Comparison of ENCODE assay signal across 19 cellular contexts in genomic region chr12:108627134-108627920, GRCh38. TPM values are rescaled to one million over a fixed set of nuclear protein-coding genes. Genes with fewer than 3 reads are reported as not detected.
DNase-seq lines count a peak whose midpoint lies in the region; ATAC-seq, FAIRE-seq and TF ChIP-seq lines count a peak whose summit lies in the region.
"Had no signal": no experiment of that assay in that cellular context is flagged by ENCODE, and none has a peak within 500 bp of the region (broad histone marks: within the 10 kb centered on the region; RNA-seq: fewer than 3 reads in every experiment).

No MANE protein-coding gene starts in this region.

- H3K79me2 ChIP-seq in OCI-LY7 (ENCODE audit: insufficient read depth, low read depth, low read length) (peaks cover under 1% of the 10 kb centered on the region; the same call in 1 of the 2 replicates), K562 (ENCODE audit: control insufficient read depth, insufficient read depth, low read length) (peaks cover 40% of the 10 kb centered on the region)

- H2AFZ ChIP-seq in OCI-LY7 (ENCODE audit: low read length) (no peak overlapping the region), K562 (ENCODE audit: low read depth, low read length) (peak overlapping the region; percentile 82)

- H3K9ac ChIP-seq in K562 (ENCODE audit: insufficient read depth in 1 of 2, low read depth in 2 of 2, low read length in 2 of 2) = peak overlapping the region; percentile 43 to 98; a peak in 3 of 4 replicates

- BruUV-seq in OCI-LY7 (replicated peaks; lab: Mats Ljungman, UMichigan) (no TSS peak), K562 (replicated peaks; lab: Mats Ljungman, UMichigan) (no TSS peak)

- peaks cover 79% of the 10 kb centered on the region for H3K36me3 Mint-ChIP-seq in activated CD4-positive, alpha-beta T cell treated with anti-CD3 and anti-CD28 coated beads, Interleukin-2, amount 10 ng/mL, durations not matched to agents 7 days and 5 days (ENCODE audit: low read depth)
- H3K36me3 Mint-ChIP-seq: WTC11 had no signal

- CTCF ChIA-PET in activated CD4-positive, alpha-beta T cell treated with anti-CD3 and anti-CD28 coated beads, Interleukin-2, amount 10 ng/mL, durations not matched to agents 7 days and 5 days (lab: Charles Lee) = interaction anchor here (0.8 to 9.8 kb wide), 6 partner anchors 8 to 66 kb away, joined by 3 to 115 read pairs (median 3); partner anchors contain the start of genes ISCU and SART3
- CTCF ChIA-PET in OCI-LY7 (lab: Charles Lee; ENCODE audit: unreplicated experiment) (interaction anchor here (1.3 kb wide), 1 partner anchor 10 kb away, joined by 3 read pairs; no protein-coding TSS in a partner anchor), K562 (lab: Yijun Ruan, JAX; ENCODE audit: low intra/inter-chr PET ratio) (no interaction called here)

- peaks cover 68% of the 10 kb centered on the region for H3K4me1 ChIP-seq in OCI-LY7 (ENCODE audit: insufficient read depth, low read length, poor library complexity, severe bottlenecking)
- peaks cover 37 to 48% of the 10 kb centered on the region in 2 experiments for H3K4me1 ChIP-seq in K562 (replicated peaks in 1 of 2; ENCODE audit: control insufficient read depth in 2 of 2, insufficient read depth in 2 of 2, low read length in 2 of 2)
- H3K4me1 ChIP-seq: body of pancreas had no signal

- TF ChIP-seq POLR2A in K562 (conservative IDR thresholded peaks at IDR 0.05) = no peak

- no peaks in the 10 kb centered on the region for H3K9me1 ChIP-seq in K562 (ENCODE audit: control insufficient read depth, insufficient read depth, low read length)

- 0 out of 4 replicates have a peak, but pooled peaks of 1 of the 2 experiments have one; percentile 5 for TF ChIP-seq RAD21 in K562 (CRISPR knock-in tag; conservative IDR thresholded peaks at IDR 0.05 in 1 of 2, IDR thresholded peaks at IDR 0.05 in 1 of 2)

- H3K9me3 Mint-ChIP-seq in activated CD4-positive, alpha-beta T cell treated with anti-CD3 and anti-CD28 coated beads, Interleukin-2, amount 10 ng/mL, durations not matched to agents 7 days and 5 days = no peaks in the 10 kb centered on the region

- H3K4me1 Mint-ChIP-seq in activated CD4-positive, alpha-beta T cell treated with anti-CD3 and anti-CD28 coated beads, Interleukin-2, amount 10 ng/mL, durations not matched to agents 7 days and 5 days = peaks cover 56% of the 10 kb centered on the region

- peak overlapping the region; percentile 100 for H3K27ac Mint-ChIP-seq in activated CD4-positive, alpha-beta T cell treated with anti-CD3 and anti-CD28 coated beads, Interleukin-2, amount 10 ng/mL, durations not matched to agents 7 days and 5 days
- H3K27ac Mint-ChIP-seq: WTC11 had no signal

- peak overlapping the region; percentile 39 for H3K4me3 Mint-ChIP-seq in activated CD4-positive, alpha-beta T cell treated with anti-CD3 and anti-CD28 coated beads, Interleukin-2, amount 10 ng/mL, durations not matched to agents 7 days and 5 days
- H3K4me3 Mint-ChIP-seq: WTC11 had no signal

- POLR2A ChIA-PET in activated CD4-positive, alpha-beta T cell treated with anti-CD3 and anti-CD28 coated beads, Interleukin-2, amount 10 ng/mL, durations not matched to agents 7 days and 5 days (lab: Charles Lee) = no interaction called here
- POLR2A ChIA-PET in OCI-LY7 (lab: Charles Lee) (interaction anchor here (0.6 to 17.7 kb wide), 7 partner anchors 10 to 116 kb away, joined by 3 to 309 read pairs (median 3); partner anchors contain the start of genes ISCU and SART3), K562 (lab: Yijun Ruan, JAX) (interaction anchor here (0.9 to 7.4 kb wide), 9 partner anchors 9 to 173 kb away, joined by 3 to 69 read pairs (median 8); partner anchors contain the start of genes ISCU and SART3)

- 0 out of 2 replicates have a peak overlapping the region, but pooled peaks have one; percentile 12 for H3K4me2 ChIP-seq in OCI-LY7 (ENCODE audit: low read length)
- peak overlapping the region; percentile 8; the same call in 1 of the 2 replicates for H3K4me2 ChIP-seq in K562 (ENCODE audit: insufficient read depth, low read length)

- H3K36me3 ChIP-seq in OCI-LY7 (ENCODE audit: insufficient read depth, low read length) (peaks cover 18% of the 10 kb centered on the region), K562 (ENCODE audit: control insufficient read depth, insufficient read depth, low read length) (peaks cover 9% of the 10 kb centered on the region; the same call in 2 of the 3 replicates)
- H3K36me3 ChIP-seq: prostate gland had no signal

- WGBS in K562 (ENCODE audit: insufficient coverage, low coverage, missing lambda C conversion rate) = 43% methylated on average over 8 of the region's 8 CpGs

- in situ Hi-C loops in K562 (cut with MboI) = no loop called here

- no peak for TF ChIP-seq EP300 in K562 (IDR thresholded peaks at IDR 0.05; ENCODE audit: low read length)

- H3K27ac ChIP-seq in OCI-LY7 (ENCODE audit: low read depth, low read length, poor library complexity, severe bottlenecking) (no peak overlapping the region), K562 (ENCODE audit: extremely low read depth, low read depth, low read length) (peak overlapping the region; percentile 96), skin epidermis (peak overlapping the region in 16 of 21 experiments; percentile 29 to 97 (median 84))
- H3K27ac ChIP-seq: prostate gland had no signal

- no peaks in the 10 kb centered on the region for H3K27me3 Mint-ChIP-seq in activated CD4-positive, alpha-beta T cell treated with anti-CD3 and anti-CD28 coated beads, Interleukin-2, amount 10 ng/mL, durations not matched to agents 7 days and 5 days

- TF ChIP-seq CTCF in OCI-LY7 (conservative IDR thresholded peaks at IDR 0.05; ENCODE audit: low read length) (no peak), K562 (IDR thresholded peaks at IDR 0.05 in 2 of 3, conservative IDR thresholded peaks at IDR 0.05 in 1 of 3; ENCODE audit: insufficient read depth in 2 of 3, low read depth in 1 of 3, low read length in 3 of 3) (no peak)

- intact Hi-C loops in OCI-LY7 (cut with micrococcal nuclease; ENCODE audit: unreplicated experiment) = no loop called here
- intact Hi-C loops in K562 (cut with micrococcal nuclease) = no loop called here

- H3K9me2 ChIP-seq in OCI-LY7 (ENCODE audit: insufficient read depth, low read length) = no peaks in the 10 kb centered on the region

- peak; percentile 61 for FAIRE-seq in K562 (lab: Jason Lieb, UNC)
- FAIRE-seq: A549 had no signal

- H3K27me3 ChIP-seq in K562 (ENCODE audit: control insufficient read depth in 2 of 2, insufficient read depth in 2 of 2, low read length in 2 of 2) = no peaks in the 10 kb centered on the region
- H3K27me3 ChIP-seq: body of pancreas, heart left ventricle had no signal

- ATAC-seq in K562 = no peak
- ATAC-seq in GM18873 (IDR thresholded peaks at IDR 0.05; ENCODE audit: low FRiP score, unreplicated experiment) = no peak
- ATAC-seq: A549, heart left ventricle, left colon, WTC11 had no signal

- H3K4me3 ChIP-seq in OCI-LY7 (ENCODE audit: low read depth, low read length, poor library complexity, severe bottlenecking) (no peak overlapping the region), K562 (no peak overlapping the region), skin epidermis (no peak overlapping the region)
- H3K4me3 ChIP-seq: A549, body of pancreas, prostate gland had no signal

- H4K20me1 ChIP-seq in OCI-LY7 (ENCODE audit: insufficient read depth, low read length) = no peaks in the 10 kb centered on the region
- no peaks in the 10 kb centered on the region for H4K20me1 ChIP-seq in K562 (replicated peaks; ENCODE audit: control insufficient read depth, insufficient read depth, low read length)

- no peak for DNase-seq in activated CD4-positive, alpha-beta T cell treated with anti-CD3 and anti-CD28 coated beads, Interleukin-2, amount 10 ng/mL, durations not matched to agents 7 days and 5 days
- no peak for DNase-seq in activated CD4-positive, alpha-beta T cell treated with anti-CD3 and anti-CD28 coated beads for 1 hour
- no peak for DNase-seq in OCI-LY7 (ENCODE audit: low spot score)
- peak in 1 of 4 experiments; percentile 54 for DNase-seq in K562 (ENCODE audit: extremely low read depth in 1 of 4, low spot score in 3 of 4)
- DNase-seq in DMS 273 (lab: John Stamatoyannopoulos, UW; ENCODE audit: unreplicated experiment) = no peak
- no peak for DNase-seq in hepatic stellate cell (ENCODE audit: low spot score)
- DNase-seq: body of pancreas, Calu3, dermis blood vessel endothelial cell, left colon, NCI-H1930, NCI-H524 treated with DMSO at 0.1 percent for 48 hours, OCI-M1 had no signal

- H3K9me3 ChIP-seq in OCI-LY7 (ENCODE audit: low read length) (no peaks in the 10 kb centered on the region), K562 (replicated peaks; ENCODE audit: control insufficient read depth, insufficient read depth, low read depth, low read length) (no peaks in the 10 kb centered on the region)
- H3K9me3 ChIP-seq: A549, body of pancreas, heart left ventricle, prostate gland had no signal

RNA-seq across cellular contexts. Expression of gene SELPLG, which starts 6.4 kb away (rescaled TPM):
- total RNA-seq in activated CD4-positive, alpha-beta T cell treated with anti-CD3 and anti-CD28 coated beads, Interleukin-2, amount 10 ng/mL, durations not matched to agents 7 days and 5 days = 100 to 1,000 TPM; 207 to 214 TPM
- total RNA-seq in OCI-LY7 (2014; rRNA removed; shearing (Covaris generic)) = 16.9 and 20.0 TPM in 2 replicates
- total RNA-seq in OCI-LY7 (2022) (21.0 and 25.3 TPM in 2 replicates), K562 (2014; rRNA removed) (1.7 and 3.4 TPM in 2 replicates), K562 (2014; rRNA removed; fragmentation: Illumina TruSeq; extraction: Trizol) (0.54 and 0.76 TPM in 2 replicates), K562 (2015; rRNA removed; fragmentation: Illumina TruSeq; extraction: Trizol) (10.2 TPM in 2 replicates), K562 (2021) (2.2 and 2.5 TPM in 2 replicates)
- total RNA-seq in K562 (2011; cell fraction: chromatin; rRNA removed; ENCODE audit: low replicate concordance) = 0.35 and 0.79 TPM in 2 replicates
- 1.1 and 1.5 TPM in 2 replicates for total RNA-seq in K562 (2011; cell fraction: nucleolus; rRNA removed)
- total RNA-seq in K562 (2011; cell fraction: nucleoplasm; rRNA removed) = 0.59 and 0.69 TPM in 2 replicates
- polyA plus RNA-seq in K562 (2011; rRNA removed) (1.4 and 1.6 TPM in 2 replicates), K562 (2014; fragmentation: Illumina TruSeq; extraction: Trizol) (3.3 and 3.9 TPM in 2 replicates), K562 (2014; fragmentation: Nextera tagmentation; extraction: Ambion mirVana) (under 1 TPM; 0.22 to 0.34 TPM), K562 (2014; rRNA removed) (1.2 and 2.8 TPM in 2 replicates)
- 1.9 and 6.8 TPM in 2 replicates for polyA plus RNA-seq in K562 (2011; cell fraction: cytosol; rRNA removed)
- polyA plus RNA-seq in K562 (2011; cell fraction: nucleus; rRNA removed) = 0.60 and 0.92 TPM in 2 replicates
- 9.4 and 9.9 TPM in 2 replicates for polyA plus RNA-seq in K562 (2012)
- 0.48 and 1.1 TPM in 2 replicates for polyA minus RNA-seq in K562 (2011; rRNA and poly(A)+ RNA removed)
- 0.91 and 0.95 TPM in 2 replicates for polyA minus RNA-seq in K562 (2011; cell fraction: cytosol; rRNA and poly(A)+ RNA removed)
- polyA minus RNA-seq in K562 (2011; cell fraction: nucleus; rRNA and poly(A)+ RNA removed) = 0.27 and 0.44 TPM in 2 replicates

RNA-seq across cellular contexts. Expression of gene TMEM119, which starts 29.4 kb away (rescaled TPM):
- total RNA-seq in activated CD4-positive, alpha-beta T cell treated with anti-CD3 and anti-CD28 coated beads, Interleukin-2, amount 10 ng/mL, durations not matched to agents 7 days and 5 days = 1 to 10 TPM; 1.2 to 1.7 TPM
- total RNA-seq in OCI-LY7 (2014; rRNA removed; shearing (Covaris generic)) = not detected in 2 replicates
- total RNA-seq in OCI-LY7 (2022) (not detected in 2 replicates), K562 (2014; rRNA removed) (not detected in 2 replicates), K562 (2014; rRNA removed; fragmentation: Illumina TruSeq; extraction: Trizol) (not detected in 2 replicates), K562 (2015; rRNA removed; fragmentation: Illumina TruSeq; extraction: Trizol) (not detected in 2 replicates), K562 (2021) (0.18 TPM in 1 of 2 replicates, not detected in the other)
- total RNA-seq in K562 (2011; cell fraction: chromatin; rRNA removed; ENCODE audit: low replicate concordance) = not detected in 2 replicates
- total RNA-seq in K562 (2011; cell fraction: nucleolus; rRNA removed) = not detected in 2 replicates
- total RNA-seq in K562 (2011; cell fraction: nucleoplasm; rRNA removed) = not detected in 2 replicates
- polyA plus RNA-seq in K562 (2011; rRNA removed) (not detected in 2 replicates), K562 (2014; fragmentation: Illumina TruSeq; extraction: Trizol) (not detected in 2 replicates), K562 (2014; fragmentation: Nextera tagmentation; extraction: Ambion mirVana) (not detected), K562 (2014; rRNA removed) (not detected in 2 replicates)
- polyA plus RNA-seq in K562 (2011; cell fraction: cytosol; rRNA removed) = 0.01 TPM in 1 of 2 replicates, not detected in the other
- not detected in 2 replicates for polyA plus RNA-seq in K562 (2011; cell fraction: nucleus; rRNA removed)
- polyA plus RNA-seq in K562 (2012) = 0.11 TPM in 1 of 2 replicates, not detected in the other
- polyA minus RNA-seq in K562 (2011; rRNA and poly(A)+ RNA removed) = not detected in 2 replicates
- not detected in 2 replicates for polyA minus RNA-seq in K562 (2011; cell fraction: cytosol; rRNA and poly(A)+ RNA removed)
- not detected in 2 replicates for polyA minus RNA-seq in K562 (2011; cell fraction: nucleus; rRNA and poly(A)+ RNA removed)
- total RNA-seq: Calu3 had no signal
- polyA plus RNA-seq: A549 had no signal

Comparison
In these comparisons a context has a peak if more than half of its experiments do, and no peak if none do; other contexts are left out.
1. RNA of gene SELPLG, which starts 6.4 kb away (total RNA-seq): 207 to 214 TPM in activated CD4-positive, alpha-beta T cell treated with anti-CD3 and anti-CD28 coated beads, Interleukin-2, amount 10 ng/mL, durations not matched to agents 7 days and 5 days; 16.9 to 25.3 TPM in OCI-LY7 and 0.35 to 10.2 TPM in K562; every median in the first group is over 4 times any median in the second.